ENCODE assay signal across 20 cellular contexts in the genomic region with DNA sequence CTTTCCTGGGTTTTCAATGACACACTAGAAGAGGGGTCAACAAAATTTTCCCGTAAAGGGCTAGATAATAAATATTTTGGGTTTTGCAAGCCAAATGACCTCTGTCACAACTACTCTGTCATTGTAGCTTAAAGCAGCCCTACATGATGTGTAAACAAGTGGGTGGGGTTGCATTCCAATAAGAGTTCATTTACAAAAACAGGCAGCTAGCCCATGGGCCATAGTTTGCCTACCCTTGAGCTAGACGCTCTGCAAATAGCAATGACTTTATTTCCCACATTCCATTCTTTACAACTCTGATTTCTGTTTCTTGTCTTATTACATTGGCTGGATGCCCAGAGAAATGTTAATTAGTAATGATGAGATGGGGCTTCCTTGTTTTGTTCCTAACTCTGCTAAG.
A peak's percentile ranks its signal among the peaks of the same experiment; 100 is the strongest.
DNase-seq lines count a peak whose midpoint lies in the region; ATAC-seq and TF ChIP-seq lines count a peak whose summit lies in the region.
"Had no signal": no experiment of that assay in that cellular context is flagged by ENCODE, and none has a peak within 500 bp of the region (broad histone marks: within the 10 kb centered on the region; RNA-seq: fewer than 3 reads in every experiment).

No MANE protein-coding gene starts in this region.

- H3K4me1 ChIP-seq in body of pancreas (no peaks in the 10 kb centered on the region), sigmoid colon (no peaks in the 10 kb centered on the region)
- H3K4me1 ChIP-seq: SJCRH30 had no signal

- no peaks in the 10 kb centered on the region for H3K9me3 ChIP-seq in body of pancreas
- H3K9me3 ChIP-seq in sigmoid colon = no peaks in the 10 kb centered on the region
- H3K9me3 ChIP-seq: MG63, SJCRH30 had no signal

- H3K27ac ChIP-seq in body of pancreas (peak overlapping the region in 2 of 4 donors; percentile 16 to 19), sigmoid colon (no peak overlapping the region)
- H3K27ac ChIP-seq: BLaER1 treated with 17β-estradiol and CSF1 and Interleukin-3, amounts not matched to agents 10 nM and 100 nM; SJCRH30 had no signal

- no peak for TF ChIP-seq EP300 in sigmoid colon (IDR thresholded peaks at IDR 0.05)

- ATAC-seq in body of pancreas (peak; percentile 20), left colon (peak; percentile 93), HG03442 (IDR thresholded peaks at IDR 0.05; ENCODE audit: unreplicated experiment) (no peak)

- no peaks in the 10 kb centered on the region for H3K27me3 Mint-ChIP-seq in chondrocyte (ENCODE audit: low read depth)

- no peak for TF ChIP-seq POLR2A in body of pancreas (IDR thresholded peaks at IDR 0.05)
- TF ChIP-seq POLR2A in sigmoid colon (IDR thresholded peaks at IDR 0.05) = no peak

- no peak overlapping the region for H3K4me3 Mint-ChIP-seq in chondrocyte (ENCODE audit: unreplicated experiment)
- H3K4me3 Mint-ChIP-seq: CD8-positive, alpha-beta memory T cell had no signal

- intact Hi-C loops in body of pancreas (cut with DNase I) = no loop called here
- intact Hi-C loops in left colon (cut with DNase I, micrococcal nuclease) = loop anchor here in 1 of 2 donors (5.0 kb wide), 1 partner anchor 197 kb away; no protein-coding TSS in a partner anchor
- intact Hi-C loops in sigmoid colon (cut with DNase I) = loop anchor here (5.0 kb wide), 1 partner anchor 43 kb away; no protein-coding TSS in a partner anchor

- H3K36me3 ChIP-seq in body of pancreas (replicated peaks in 1 of 2; ENCODE audit: insufficient read depth in 1 of 2, low read depth in 2 of 2) = peaks cover 11 to 26% of the 10 kb centered on the region in 2 donors
- peaks cover 23 to 41% (median 32%) of the 10 kb centered on the region in 4 donors for H3K36me3 ChIP-seq in sigmoid colon

- WGBS in body of pancreas, 2 donors = 12 to 30% methylated on average over 2 of the region's 2 CpGs
- 15 to 62% methylated on average over 2 of the region's 2 CpGs for WGBS in sigmoid colon, 2 donors

- H3K4me3 ChIP-seq in body of pancreas (no peak overlapping the region), sigmoid colon (no peak overlapping the region)
- H3K4me3 ChIP-seq: BLaER1 treated with 17β-estradiol and CSF1 and Interleukin-3, amounts not matched to agents 10 nM and 100 nM; MG63; SJCRH30 had no signal

- H3K4me1 Mint-ChIP-seq in chondrocyte (ENCODE audit: low read depth) = no peaks in the 10 kb centered on the region

- H3K36me3 Mint-ChIP-seq in chondrocyte (ENCODE audit: low read depth) = peaks cover 16% of the 10 kb centered on the region
- H3K36me3 Mint-ChIP-seq: CD8-positive, alpha-beta memory T cell had no signal

- H3K9me3 Mint-ChIP-seq in chondrocyte (ENCODE audit: low read depth) = peaks cover 9% of the 10 kb centered on the region

- no peaks in the 10 kb centered on the region for H3K27me3 ChIP-seq in body of pancreas
- no peaks in the 10 kb centered on the region for H3K27me3 ChIP-seq in sigmoid colon
- H3K27me3 ChIP-seq: BLaER1 treated with 17β-estradiol and CSF1 and Interleukin-3, amounts not matched to agents 10 nM and 100 nM; MG63; SJCRH30 had no signal

- DNase-seq in EH (ENCODE audit: low read depth) = peak; percentile 37
- DNase-seq in body of pancreas = no peak
- DNase-seq in left colon = peak in 1 of 2 donors; percentile 48
- DNase-seq in sigmoid colon = peak; percentile 26
- DNase-seq in effector CD4-positive, alpha-beta T cell = no peak
- DNase-seq in chondrocyte (ENCODE audit: low spot score) = no peak
- DNase-seq in KG1 (lab: John Stamatoyannopoulos, UW) = no peak
- DNase-seq: 8988T; CD8-positive, alpha-beta memory T cell; GOT3; MG63; NCI-H1092 treated with DMSO at 0.1 percent for 48 hours; NCI-H1694; NCI-H2107; NCI-H226; NCI-H524 treated with DMSO at 0.1 percent for 48 hours; RPMI8226; SJCRH30 had no signal

- no peak overlapping the region for H3K27ac Mint-ChIP-seq in chondrocyte (ENCODE audit: unreplicated experiment)
- H3K27ac Mint-ChIP-seq: CD8-positive, alpha-beta memory T cell had no signal

- no peak for TF ChIP-seq CTCF in body of pancreas (IDR thresholded peaks at IDR 0.05)
- TF ChIP-seq CTCF in sigmoid colon (IDR thresholded peaks at IDR 0.05) = no peak
- no peak for TF ChIP-seq CTCF in chondrocyte (IDR thresholded peaks at IDR 0.05)

Comparison
In these comparisons a context has a peak if more than half of its experiments do, and no peak if none do; other contexts are left out.
1. DNase-seq: peak in EH (single experiment) and sigmoid colon (single experiment); none in body of pancreas (0 of 4), effector CD4-positive, alpha-beta T cell (single experiment), chondrocyte (single experiment) and KG1 (single experiment).